ENCODE assay signal across 24 cellular contexts in the genomic region with DNA sequence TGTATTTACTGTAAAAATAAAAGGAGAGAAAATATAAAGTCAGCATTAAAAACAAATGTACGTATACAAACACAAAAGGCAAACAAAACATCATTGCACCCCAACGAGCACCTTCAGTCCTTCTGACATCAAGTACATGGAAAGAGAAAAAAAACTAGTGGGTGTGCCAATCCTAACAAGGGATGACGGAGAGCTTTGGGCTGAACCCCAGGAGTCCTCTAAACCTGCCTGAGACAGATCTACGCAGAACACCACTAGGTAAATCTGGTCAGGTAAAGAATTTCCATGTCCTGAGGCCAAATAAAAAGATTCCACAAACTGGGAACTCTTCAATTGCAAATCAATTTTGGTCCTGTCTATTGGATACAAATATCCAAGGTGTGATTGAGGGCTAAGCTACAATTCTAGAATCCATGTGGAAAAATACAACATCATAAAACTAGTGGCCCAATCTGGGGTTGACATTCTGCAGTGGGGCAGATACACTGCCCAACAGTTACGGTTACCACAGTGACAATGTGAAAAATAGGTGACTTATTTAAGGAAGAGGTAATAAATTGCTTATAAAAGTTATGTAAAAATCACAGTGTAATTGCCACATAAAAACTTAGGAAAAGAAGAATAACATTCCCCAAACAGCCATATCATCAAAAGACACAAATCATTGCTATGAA. TPM values are rescaled to one million over a fixed set of nuclear protein-coding genes. Genes with fewer than 3 reads are reported as not detected.
DNase-seq lines count a peak whose midpoint lies in the region; ATAC-seq, FAIRE-seq and TF ChIP-seq lines count a peak whose summit lies in the region.
"Had no signal": no experiment of that assay in that cellular context is flagged by ENCODE, and none has a peak within 500 bp of the region (broad histone marks: within the 10 kb centered on the region; RNA-seq: fewer than 3 reads in every experiment).

No MANE protein-coding gene starts in this region.

- no peaks in the 10 kb centered on the region for H3K79me2 ChIP-seq in K562 (ENCODE audit: control insufficient read depth, insufficient read depth, low read length)

- no peak for ATAC-seq in K562
- peak; percentile 89 for ATAC-seq in mucosa of descending colon
- ATAC-seq in HG03469 (IDR thresholded peaks at IDR 0.05; ENCODE audit: unreplicated experiment): no peak
- no peak for ATAC-seq in sciatic nerve
- no peak for ATAC-seq in HG02852 (IDR thresholded peaks at IDR 0.05; ENCODE audit: unreplicated experiment)
- ATAC-seq: SK-N-SH treated with all-trans-retinoic acid at 6 μM for 48 hours had no signal

- no peak overlapping the region for H3K4me3 ChIP-seq in K562
- H3K4me3 ChIP-seq in mucosa of descending colon: no peak overlapping the region
- H3K4me3 ChIP-seq: Peyer's patch had no signal

- BruUV-seq in K562 (replicated peaks; lab: Mats Ljungman, UMichigan): no TSS peak

- POLR2A ChIA-PET in K562 (lab: Yijun Ruan, JAX): interaction anchor here (1.5 kb wide), 1 partner anchor 8 kb away, joined by 5 read pairs; no protein-coding TSS in a partner anchor

- H3K27ac ChIP-seq in K562 (ENCODE audit: extremely low read depth, low read depth, low read length): no peak overlapping the region
- H3K27ac ChIP-seq: Peyer's patch had no signal

- 86% methylated on average over 4 of the region's 5 CpGs for WGBS in K562 (ENCODE audit: insufficient coverage, low coverage, missing lambda C conversion rate)

- H3K9ac ChIP-seq in K562 (ENCODE audit: insufficient read depth in 1 of 2, low read depth in 2 of 2, low read length in 2 of 2): no peak overlapping the region

- in situ Hi-C loops in K562 (cut with MboI): no loop called here

- no peak overlapping the region for H3K4me2 ChIP-seq in K562 (ENCODE audit: insufficient read depth, low read length)

- H3K4me1 ChIP-seq in K562 (replicated peaks in 1 of 2; ENCODE audit: control insufficient read depth in 2 of 2, insufficient read depth in 2 of 2, low read length in 2 of 2): no peaks in the 10 kb centered on the region; a peak in 1 of 5 replicates
- no peaks in the 10 kb centered on the region for H3K4me1 ChIP-seq in mucosa of descending colon (ENCODE audit: low read depth)
- H3K4me1 ChIP-seq: Peyer's patch had no signal

- peak; percentile 14 for DNase-seq in ELF-1 (ENCODE audit: low read depth, low spot score)
- DNase-seq in K562 (ENCODE audit: extremely low read depth in 1 of 4, low spot score in 3 of 4): no peak
- peak; percentile 2 for DNase-seq in left kidney (ENCODE audit: low read depth, low spot score)
- DNase-seq in mucosa of descending colon: no peak
- DNase-seq in stimulated activated CD4-positive, alpha-beta T cell treated with anti-CD3 and anti-CD28 coated beads, Interleukin-4, amount 100 ng/mL, for 24 hours: no peak
- DNase-seq in sciatic nerve (ENCODE audit: low spot score): no peak
- DNase-seq: AML-193; C1 segment of cervical spinal cord; Calu3; CD8-positive, alpha-beta memory T cell; DMS153; GDM1; HFFc6; IMR-90; NCI-H1105; NCI-H2029 treated with DMSO at 0.1 percent for 48 hours; NCI-H2171 treated with DMSO at 0.1 percent for 48 hours; NCI-H526; Peyer's patch had no signal

- TF ChIP-seq POLR2A in K562 (conservative IDR thresholded peaks at IDR 0.05): no peak

- TF ChIP-seq EP300 in K562 (IDR thresholded peaks at IDR 0.05; ENCODE audit: low read length): no peak

- H3K9me3 ChIP-seq in K562 (replicated peaks; ENCODE audit: control insufficient read depth, insufficient read depth, low read depth, low read length): no peaks in the 10 kb centered on the region
- no peaks in the 10 kb centered on the region for H3K9me3 ChIP-seq in mucosa of descending colon
- H3K9me3 ChIP-seq: Peyer's patch had no signal

- peak; percentile 11 for FAIRE-seq in K562 (lab: Jason Lieb, UNC)
- FAIRE-seq: GM19239, H54 had no signal

- intact Hi-C loops in K562 (cut with micrococcal nuclease): no loop called here
- intact Hi-C loops in mucosa of descending colon (cut with DNase I, micrococcal nuclease): no loop called here
- intact Hi-C loops in sciatic nerve (cut with DNase I): no loop called here

- TF ChIP-seq CTCF in K562 (IDR thresholded peaks at IDR 0.05 in 2 of 3, conservative IDR thresholded peaks at IDR 0.05 in 1 of 3; ENCODE audit: insufficient read depth in 2 of 3, low read depth in 1 of 3, low read length in 3 of 3) (no peak), mucosa of descending colon (IDR thresholded peaks at IDR 0.05) (no peak)

- H3K36me3 ChIP-seq in K562 (ENCODE audit: control insufficient read depth, insufficient read depth, low read length) (no peaks in the 10 kb centered on the region; the same call in 2 of the 3 replicates), mucosa of descending colon (ENCODE audit: low read depth) (no peaks in the 10 kb centered on the region)
- H3K36me3 ChIP-seq: Peyer's patch had no signal

- H3K9me1 ChIP-seq in K562 (ENCODE audit: control insufficient read depth, insufficient read depth, low read length): no peaks in the 10 kb centered on the region

- no peaks in the 10 kb centered on the region for H3K27me3 ChIP-seq in K562 (ENCODE audit: control insufficient read depth in 2 of 2, insufficient read depth in 2 of 2, low read length in 2 of 2)
- H3K27me3 ChIP-seq: Peyer's patch had no signal

- CTCF ChIA-PET in K562 (lab: Yijun Ruan, JAX; ENCODE audit: low intra/inter-chr PET ratio): no interaction called here

- no peaks in the 10 kb centered on the region for H4K20me1 ChIP-seq in K562 (replicated peaks; ENCODE audit: control insufficient read depth, insufficient read depth, low read length)

- TF ChIP-seq RAD21 in K562 (CRISPR knock-in tag; conservative IDR thresholded peaks at IDR 0.05 in 1 of 2, IDR thresholded peaks at IDR 0.05 in 1 of 2): no peak

- no peak overlapping the region for H2AFZ ChIP-seq in K562 (ENCODE audit: low read depth, low read length)

TF ChIP-seq in K562, 482 proteins besides CTCF, POLR2A, EP300 and RAD21:
- TF ChIP-seq ZNF3 (CRISPR knock-in tag; IDR thresholded peaks at IDR 0.05) (no peak), ARID2 (IDR thresholded peaks at IDR 0.05) (no peak), ZNF316 (IDR thresholded peaks at IDR 0.05) (peak; percentile 39), MAFG (tag; conservative IDR thresholded peaks at IDR 0.05) (0 out of 2 replicates have a peak, but pooled peaks have one; percentile 6), TCF7 (IDR thresholded peaks at IDR 0.05; ENCODE audit: borderline replicate concordance) (no peak), ZNF121 (CRISPR knock-in tag; conservative IDR thresholded peaks at IDR 0.05) (no peak), C11orf30 (IDR thresholded peaks at IDR 0.05; ENCODE audit: low read depth) (peak; percentile 32; the same call in 1 of the 2 replicates)

RNA-seq across cellular contexts. Expression of a gene that starts 14.2 kb away (rescaled TPM):
- total RNA-seq in K562 (2011; cell fraction: chromatin; rRNA removed; ENCODE audit: low replicate concordance): 18.4 and 50.8 TPM in 2 replicates
- total RNA-seq in K562 (2011; cell fraction: nucleolus; rRNA removed): 3.5 and 8.6 TPM in 2 replicates
- total RNA-seq in K562 (2011; cell fraction: nucleoplasm; rRNA removed): 11.1 and 17.0 TPM in 2 replicates
- 7.5 and 9.5 TPM in 2 replicates for total RNA-seq in K562 (2014; rRNA removed)
- 18.7 and 22.0 TPM in 2 replicates for total RNA-seq in K562 (2014; rRNA removed; fragmentation: Illumina TruSeq; extraction: Trizol)
- 17.0 and 17.6 TPM in 2 replicates for total RNA-seq in K562 (2015; rRNA removed; fragmentation: Illumina TruSeq; extraction: Trizol)
- 13.2 and 13.4 TPM in 2 replicates for total RNA-seq in K562 (2021)
- polyA plus RNA-seq in K562 (2011; rRNA removed): 13.1 and 20.9 TPM in 2 replicates
- 1.6 and 3.7 TPM in 2 replicates for polyA plus RNA-seq in K562 (2011; cell fraction: cytosol; rRNA removed)
- 16.0 and 16.4 TPM in 2 replicates for polyA plus RNA-seq in K562 (2011; cell fraction: nucleus; rRNA removed)
- polyA plus RNA-seq in K562 (2012): 18.4 and 20.6 TPM in 2 replicates
- 13.6 and 16.4 TPM in 2 replicates for polyA plus RNA-seq in K562 (2014; fragmentation: Illumina TruSeq; extraction: Trizol)
- 1 to 10 TPM; 6.7 to 7.2 TPM for polyA plus RNA-seq in K562 (2014; fragmentation: Nextera tagmentation; extraction: Ambion mirVana)
- polyA plus RNA-seq in K562 (2014; rRNA removed): 14.3 and 21.1 TPM in 2 replicates
- 12.7 and 17.3 TPM in 2 replicates for polyA minus RNA-seq in K562 (2011; rRNA and poly(A)+ RNA removed)
- polyA minus RNA-seq in K562 (2011; cell fraction: cytosol; rRNA and poly(A)+ RNA removed): 2.5 and 5.2 TPM in 2 replicates
- polyA minus RNA-seq in K562 (2011; cell fraction: nucleus; rRNA and poly(A)+ RNA removed): 12.5 and 22.4 TPM in 2 replicates
- 10 to 100 TPM; 13.2 to 18.3 (median 16.2) TPM for total RNA-seq in mucosa of descending colon
- total RNA-seq in sciatic nerve: 26.8 TPM

RNA-seq across cellular contexts. Expression of a gene that starts 14.7 kb away (rescaled TPM):
- total RNA-seq in K562 (2011; cell fraction: chromatin; rRNA removed; ENCODE audit: low replicate concordance): 157 and 734 TPM in 2 replicates
- total RNA-seq in K562 (2011; cell fraction: nucleolus; rRNA removed): 85.2 and 108 TPM in 2 replicates
- total RNA-seq in K562 (2011; cell fraction: nucleoplasm; rRNA removed): 165 and 177 TPM in 2 replicates
- total RNA-seq in K562 (2014; rRNA removed): 145 and 201 TPM in 2 replicates
- 271 and 309 TPM in 2 replicates for total RNA-seq in K562 (2014; rRNA removed; fragmentation: Illumina TruSeq; extraction: Trizol)
- total RNA-seq in K562 (2015; rRNA removed; fragmentation: Illumina TruSeq; extraction: Trizol): 270 and 326 TPM in 2 replicates
- total RNA-seq in K562 (2021): 162 and 176 TPM in 2 replicates
- 98.2 and 136 TPM in 2 replicates for polyA plus RNA-seq in K562 (2011; rRNA removed)
- 45.7 and 51.3 TPM in 2 replicates for polyA plus RNA-seq in K562 (2011; cell fraction: cytosol; rRNA removed)
- polyA plus RNA-seq in K562 (2011; cell fraction: nucleus; rRNA removed): 207 and 208 TPM in 2 replicates
- polyA plus RNA-seq in K562 (2012): 125 and 136 TPM in 2 replicates
- 233 and 347 TPM in 2 replicates for polyA plus RNA-seq in K562 (2014; fragmentation: Illumina TruSeq; extraction: Trizol)
- 100 to 1,000 TPM in 1 of 2 experiments, 10 to 100 TPM in 1; 87.9 to 105 TPM for polyA plus RNA-seq in K562 (2014; fragmentation: Nextera tagmentation; extraction: Ambion mirVana)
- 185 and 198 TPM in 2 replicates for polyA plus RNA-seq in K562 (2014; rRNA removed)
- 113 and 150 TPM in 2 replicates for polyA minus RNA-seq in K562 (2011; rRNA and poly(A)+ RNA removed)
- polyA minus RNA-seq in K562 (2011; cell fraction: cytosol; rRNA and poly(A)+ RNA removed): 38.2 and 42.8 TPM in 2 replicates
- polyA minus RNA-seq in K562 (2011; cell fraction: nucleus; rRNA and poly(A)+ RNA removed): 168 and 288 TPM in 2 replicates
- total RNA-seq in mucosa of descending colon: 10 to 100 TPM; 36.3 to 54.1 (median 36.8) TPM
- 21.4 TPM for total RNA-seq in sciatic nerve

Comparison
In these comparisons a context has a peak if more than half of its experiments do, and no peak if none do; other contexts are left out.
1. DNase-seq: peak in ELF-1 (single experiment) and left kidney (single experiment); none in K562 (0 of 4), mucosa of descending colon (0 of 3), stimulated activated CD4-positive, alpha-beta T cell treated with anti-CD3 and anti-CD28 coated beads, Interleukin-4, amount 100 ng/mL, for 24 hours (single experiment) and sciatic nerve (single experiment).